ENCODE assay signal across 9 cellular contexts in genomic region chr4:121071640-121072037, GRCh38. TPM values are rescaled to one million over a fixed set of nuclear protein-coding genes. Genes with fewer than 3 reads are reported as not detected.
DNase-seq lines count a peak whose midpoint lies in the region; ATAC-seq and TF ChIP-seq lines count a peak whose summit lies in the region.
"Had no signal": no experiment of that assay in that cellular context is flagged by ENCODE, and none has a peak within 500 bp of the region (broad histone marks: within the 10 kb centered on the region; RNA-seq: fewer than 3 reads in every experiment).

No MANE protein-coding gene starts in this region.

- no peak for TF ChIP-seq CTCF in cardiac muscle cell (IDR thresholded peaks at IDR 0.05; ENCODE audit: low read depth, low read length)

- H3K36me3 Mint-ChIP-seq in central memory CD8-positive, alpha-beta T cell (ENCODE audit: insufficient read depth), result peaks cover 10% of the 10 kb centered on the region

- H3K36me3 ChIP-seq in cardiac muscle cell (no peaks in the 10 kb centered on the region), mucosa of stomach (ENCODE audit: control insufficient read depth, insufficient read depth, low read length) (no peaks in the 10 kb centered on the region), urinary bladder (ENCODE audit: insufficient read depth) (no peaks in the 10 kb centered on the region)

- peak overlapping the region; percentile 4 for H3K9ac ChIP-seq in mucosa of stomach (ENCODE audit: low read length)

- ATAC-seq in Right ventricle myocardium inferior, result no peak
- ATAC-seq in central memory CD8-positive, alpha-beta T cell (replicated peaks; ENCODE audit: extremely low read depth, poor library complexity, severe bottlenecking), result no peak

- H3K4me1 Mint-ChIP-seq in central memory CD8-positive, alpha-beta T cell, result peaks cover 27% of the 10 kb centered on the region

- DNase-seq in cardiac muscle cell (ENCODE audit: low read depth in 1 of 2, low spot score in 1 of 2), result no peak
- no peak for DNase-seq in Right ventricle myocardium inferior (ENCODE audit: missing footprints)
- DNase-seq in central memory CD8-positive, alpha-beta T cell (ENCODE audit: low spot score in 2 of 2), result no peak
- no peak for DNase-seq in nucleus accumbens (lab: John Stamatoyannopoulos, UW)
- no peak for DNase-seq in NCI-H2171 treated with DMSO at 0.1 percent for 48 hours (lab: John Stamatoyannopoulos, UW)
- no peak for DNase-seq in stimulated activated CD8-positive, alpha-beta memory T cell treated with anti-CD3 and anti-CD28 coated beads, Interleukin-4, amount 100 ng/mL, for 48 hours
- DNase-seq: DND-41 had no signal

- no peaks in the 10 kb centered on the region for H3K9me3 Mint-ChIP-seq in central memory CD8-positive, alpha-beta T cell

- H3K4me3 Mint-ChIP-seq in central memory CD8-positive, alpha-beta T cell, result peak overlapping the region; percentile 79

- no peak overlapping the region for H3K27ac Mint-ChIP-seq in central memory CD8-positive, alpha-beta T cell (ENCODE audit: low read depth)

- H3K27ac ChIP-seq in cardiac muscle cell (no peak overlapping the region), urinary bladder (ENCODE audit: low read depth) (peak overlapping the region; percentile 40)

- H3K9me3 ChIP-seq in cardiac muscle cell (ENCODE audit: low read depth), result no peaks in the 10 kb centered on the region
- H3K9me3 ChIP-seq in mucosa of stomach (ENCODE audit: control insufficient read depth, low read length), result no peaks in the 10 kb centered on the region

- WGBS in urinary bladder, result 2% methylated on average over 21 of the region's 21 CpGs

- intact Hi-C loops in Right ventricle myocardium inferior (cut with DNase I), result loop anchor here (5.0 kb wide), 1 partner anchor 149 kb away; the partner anchor contains the start of gene PRDM5

- peaks cover 76% of the 10 kb centered on the region for H3K27me3 Mint-ChIP-seq in central memory CD8-positive, alpha-beta T cell

- peak overlapping the region; percentile 71 for H3K4me3 ChIP-seq in cardiac muscle cell
- peak overlapping the region; percentile 62 for H3K4me3 ChIP-seq in mucosa of stomach (ENCODE audit: low read length)
- H3K4me3 ChIP-seq in urinary bladder (ENCODE audit: low read depth, low read length), result peak overlapping the region; percentile 76

- H3K4me1 ChIP-seq in cardiac muscle cell (ENCODE audit: low read depth) (peaks cover 6% of the 10 kb centered on the region), mucosa of stomach (ENCODE audit: control insufficient read depth, insufficient read depth, low read length) (peaks cover 25% of the 10 kb centered on the region), urinary bladder (ENCODE audit: insufficient read depth) (no peaks in the 10 kb centered on the region)

- H3K27me3 ChIP-seq in cardiac muscle cell, result peaks cover 5% of the 10 kb centered on the region
- H3K27me3 ChIP-seq in mucosa of stomach (ENCODE audit: control insufficient read depth, insufficient read depth, low read length), result peaks cover 40% of the 10 kb centered on the region

RNA-seq across cellular contexts. Expression of gene NDNF, which starts 0.7 kb away (rescaled TPM):
- total RNA-seq in cardiac muscle cell (4.8 and 9.3 TPM in 2 replicates), Right ventricle myocardium inferior (8.1 TPM), urinary bladder (24.5 TPM)
- polyA plus RNA-seq in cardiac muscle cell (2.6 and 9.3 TPM in 2 replicates), urinary bladder (22.2 TPM)
